21 cellular contexts compared by ENCODE assay signal in genomic region chr12:127257366-127257935, GRCh38.
DNase-seq lines count a peak whose midpoint lies in the region; TF ChIP-seq lines count a peak whose summit lies in the region.
"Had no signal": no experiment of that assay in that cellular context is flagged by ENCODE, and none has a peak within 500 bp of the region (broad histone marks: within the 10 kb centered on the region; RNA-seq: fewer than 3 reads in every experiment).

No MANE protein-coding gene starts in this region.

- H3K9me3 ChIP-seq in A673 (ENCODE audit: low read depth, low read length, poor library complexity, severe bottlenecking), result no peaks in the 10 kb centered on the region
- H3K9me3 ChIP-seq: A549, SK-N-SH, spleen had no signal

- H3K9me3 Mint-ChIP-seq in nephron progenitor cell (no peaks in the 10 kb centered on the region), glutamatergic neuron (ENCODE audit: unreplicated experiment) (no peaks in the 10 kb centered on the region)
- H3K9me3 Mint-ChIP-seq in activated CD4-positive, alpha-beta memory T cell treated with anti-CD3 and anti-CD28 coated beads, Interleukin-2, amount 10 ng/mL, durations not matched to agents 7 days and 5 days, result no peaks in the 10 kb centered on the region
- H3K9me3 Mint-ChIP-seq: activated naive CD4-positive, alpha-beta T cell treated with anti-CD3 and anti-CD28 coated beads for 36 hours; activated T-cell treated with anti-CD3 and anti-CD28 coated beads, Interleukin-2, amount 50 U/mL, for 4 hours had no signal

- H3K27ac ChIP-seq in A673 (ENCODE audit: low read depth, low read length, poor library complexity, severe bottlenecking), result peak overlapping the region; percentile 45
- H3K27ac ChIP-seq: A549, C4-2B, hepatocyte, spleen had no signal

- no peaks in the 10 kb centered on the region for H3K36me3 ChIP-seq in A673 (ENCODE audit: insufficient read depth, low read length, poor library complexity, severe bottlenecking)
- H3K36me3 ChIP-seq: spleen had no signal

- H3K27ac Mint-ChIP-seq in nephron progenitor cell (no peak overlapping the region), glutamatergic neuron (ENCODE audit: unreplicated experiment) (no peak overlapping the region)
- no peak overlapping the region for H3K27ac Mint-ChIP-seq in activated CD4-positive, alpha-beta memory T cell treated with anti-CD3 and anti-CD28 coated beads, Interleukin-2, amount 10 ng/mL, durations not matched to agents 7 days and 5 days
- H3K27ac Mint-ChIP-seq: activated CD8-positive, alpha-beta T cell treated with anti-CD3 and anti-CD28 coated beads, Interleukin-2, amount 10 ng/mL, durations not matched to agents 7 days and 5 days; activated naive CD4-positive, alpha-beta T cell treated with anti-CD3 and anti-CD28 coated beads for 36 hours had no signal

- H3K4me3 Mint-ChIP-seq in nephron progenitor cell (no peak overlapping the region), glutamatergic neuron (ENCODE audit: unreplicated experiment) (no peak overlapping the region)
- H3K4me3 Mint-ChIP-seq in activated CD4-positive, alpha-beta memory T cell treated with anti-CD3 and anti-CD28 coated beads, Interleukin-2, amount 10 ng/mL, durations not matched to agents 7 days and 5 days, result no peak overlapping the region
- H3K4me3 Mint-ChIP-seq: activated CD8-positive, alpha-beta T cell treated with anti-CD3 and anti-CD28 coated beads, Interleukin-2, amount 10 ng/mL, durations not matched to agents 7 days and 5 days; activated naive CD4-positive, alpha-beta T cell treated with anti-CD3 and anti-CD28 coated beads for 36 hours; activated T-cell treated with anti-CD3 and anti-CD28 coated beads, Interleukin-2, amount 50 U/mL, for 4 hours had no signal

- H3K27me3 ChIP-seq in A673 (replicated peaks; ENCODE audit: insufficient read depth, low read depth, low read length, poor library complexity), result no peaks in the 10 kb centered on the region
- H3K27me3 ChIP-seq: hepatocyte, spleen had no signal

- H3K27me3 Mint-ChIP-seq in nephron progenitor cell (ENCODE audit: low read depth, poor library complexity) (peaks cover 13% of the 10 kb centered on the region), glutamatergic neuron (ENCODE audit: unreplicated experiment) (no peaks in the 10 kb centered on the region)
- H3K27me3 Mint-ChIP-seq in activated CD4-positive, alpha-beta memory T cell treated with anti-CD3 and anti-CD28 coated beads, Interleukin-2, amount 10 ng/mL, durations not matched to agents 7 days and 5 days, result no peaks in the 10 kb centered on the region

- H3K4me1 Mint-ChIP-seq in nephron progenitor cell (no peaks in the 10 kb centered on the region), glutamatergic neuron (ENCODE audit: low read depth, unreplicated experiment) (no peaks in the 10 kb centered on the region)
- H3K4me1 Mint-ChIP-seq in activated CD4-positive, alpha-beta memory T cell treated with anti-CD3 and anti-CD28 coated beads, Interleukin-2, amount 10 ng/mL, durations not matched to agents 7 days and 5 days, result no peaks in the 10 kb centered on the region

- in situ Hi-C loops in astrocyte of the spinal cord (cut with HindIII; ENCODE audit: low sequenced_read_pairs), result no loop called here

- peak; percentile 96 for DNase-seq in A673 (ENCODE audit: low spot score)
- peak; percentile 85 for DNase-seq in HS-5 (ENCODE audit: low read depth)
- peak; percentile 39 for DNase-seq in astrocyte of the spinal cord (ENCODE audit: low read depth, low spot score)
- DNase-seq in fibroblast of the aortic adventitia (ENCODE audit: low read depth), result peak; percentile 81
- DNase-seq in nephron progenitor cell, result no peak
- no peak for DNase-seq in NK-92 (lab: John Stamatoyannopoulos, UW; ENCODE audit: unreplicated experiment)
- no peak for DNase-seq in glutamatergic neuron
- no peak for DNase-seq in activated CD4-positive, alpha-beta memory T cell treated with anti-CD3 and anti-CD28 coated beads, Interleukin-2, amount 10 ng/mL, durations not matched to agents 7 days and 5 days
- DNase-seq: activated CD8-positive, alpha-beta T cell treated with anti-CD3 and anti-CD28 coated beads, Interleukin-2, amount 10 ng/mL, durations not matched to agents 7 days and 5 days; activated naive CD4-positive, alpha-beta T cell treated with anti-CD3 and anti-CD28 coated beads for 36 hours; activated T-cell treated with anti-CD3 and anti-CD28 coated beads, Interleukin-2, amount 50 U/mL, for 4 hours; aorta; KG1; NCI-H187 treated with DMSO at 0.1 percent for 48 hours; NCI-H226; NCI-H82; SK-N-SH; spleen had no signal

- H3K36me3 Mint-ChIP-seq in nephron progenitor cell (ENCODE audit: low read depth) (no peaks in the 10 kb centered on the region), glutamatergic neuron (ENCODE audit: unreplicated experiment) (no peaks in the 10 kb centered on the region)
- no peaks in the 10 kb centered on the region for H3K36me3 Mint-ChIP-seq in activated CD4-positive, alpha-beta memory T cell treated with anti-CD3 and anti-CD28 coated beads, Interleukin-2, amount 10 ng/mL, durations not matched to agents 7 days and 5 days (ENCODE audit: low read depth)

- peaks cover 28% of the 10 kb centered on the region for H3K4me1 ChIP-seq in A673 (ENCODE audit: insufficient read depth, low read length, poor library complexity, severe bottlenecking)
- H3K4me1 ChIP-seq: A549, spleen had no signal

- CTCF ChIA-PET in A673 (lab: Charles Lee), result interaction anchor here (1.4 kb wide), 1 partner anchor 36 kb away, joined by 3 read pairs; no protein-coding TSS in a partner anchor
- CTCF ChIA-PET in activated CD4-positive, alpha-beta memory T cell treated with anti-CD3 and anti-CD28 coated beads, Interleukin-2, amount 10 ng/mL, durations not matched to agents 7 days and 5 days (lab: Charles Lee), result no interaction called here

- intact Hi-C loops in A673 (cut with micrococcal nuclease; ENCODE audit: unreplicated experiment), result no loop called here

- H3K4me3 ChIP-seq in A673 (ENCODE audit: low read depth, low read length, poor library complexity, severe bottlenecking) (no peak overlapping the region), astrocyte of the spinal cord (ENCODE audit: low read depth, low read length) (no peak overlapping the region), fibroblast of the aortic adventitia (ENCODE audit: low read depth, low read length) (no peak overlapping the region)
- H3K4me3 ChIP-seq: A549, hepatocyte, spleen had no signal

- BruUV-seq in A673 (replicated peaks; lab: Mats Ljungman, UMichigan), result no TSS peak

- TF ChIP-seq CTCF in A673 (conservative IDR thresholded peaks at IDR 0.05; ENCODE audit: low read depth, low read length), result no peak
- no peak for TF ChIP-seq CTCF in astrocyte of the spinal cord (IDR thresholded peaks at IDR 0.05; ENCODE audit: low read depth, low read length)
- TF ChIP-seq CTCF in fibroblast of the aortic adventitia (IDR thresholded peaks at IDR 0.05; ENCODE audit: insufficient read depth, low read length), result no peak
- TF ChIP-seq CTCF in nephron progenitor cell (IDR thresholded peaks at IDR 0.05), result no peak
- TF ChIP-seq CTCF in glutamatergic neuron (IDR thresholded peaks at IDR 0.05; ENCODE audit: partially characterized antibody, unreplicated experiment), result no peak

- POLR2A ChIA-PET in A673 (lab: Charles Lee; ENCODE audit: low non-redundant PET), result no interaction called here
- POLR2A ChIA-PET in activated CD4-positive, alpha-beta memory T cell treated with anti-CD3 and anti-CD28 coated beads, Interleukin-2, amount 10 ng/mL, durations not matched to agents 7 days and 5 days (lab: Charles Lee), result no interaction called here

Comparison
In these comparisons a context has a peak if more than half of its experiments do, and no peak if none do; other contexts are left out.
1. DNase-seq: peak in A673 (single experiment), HS-5 (single experiment), astrocyte of the spinal cord (single experiment) and fibroblast of the aortic adventitia (single experiment); none in nephron progenitor cell (single experiment), NK-92 (single experiment), glutamatergic neuron (single experiment) and activated CD4-positive, alpha-beta memory T cell treated with anti-CD3 and anti-CD28 coated beads, Interleukin-2, amount 10 ng/mL, durations not matched to agents 7 days and 5 days (single experiment).